In genomic region chrX:140050906-140051305, GRCh38 we compare ENCODE assay signal across 1 cellular context.
TF ChIP-seq lines count a peak whose summit lies in the region.

No MANE protein-coding gene starts in this region.

TF ChIP-seq in GM23338, 12 proteins besides CTCF, POLR2A, EP300 and RAD21 (continued from another document):
- TF ChIP-seq ETS1 (IDR thresholded peaks at IDR 0.05) (no peak), EZH2 (IDR thresholded peaks at IDR 0.05; ENCODE audit: low read depth, unreplicated experiment) (no peak), NANOG (IDR thresholded peaks at IDR 0.05; ENCODE audit: borderline replicate concordance) (no peak), STAT1 (IDR thresholded peaks at IDR 0.05; ENCODE audit: unreplicated experiment) (no peak)
